ENCODE assay signal across 9 cellular contexts in the genomic region with DNA sequence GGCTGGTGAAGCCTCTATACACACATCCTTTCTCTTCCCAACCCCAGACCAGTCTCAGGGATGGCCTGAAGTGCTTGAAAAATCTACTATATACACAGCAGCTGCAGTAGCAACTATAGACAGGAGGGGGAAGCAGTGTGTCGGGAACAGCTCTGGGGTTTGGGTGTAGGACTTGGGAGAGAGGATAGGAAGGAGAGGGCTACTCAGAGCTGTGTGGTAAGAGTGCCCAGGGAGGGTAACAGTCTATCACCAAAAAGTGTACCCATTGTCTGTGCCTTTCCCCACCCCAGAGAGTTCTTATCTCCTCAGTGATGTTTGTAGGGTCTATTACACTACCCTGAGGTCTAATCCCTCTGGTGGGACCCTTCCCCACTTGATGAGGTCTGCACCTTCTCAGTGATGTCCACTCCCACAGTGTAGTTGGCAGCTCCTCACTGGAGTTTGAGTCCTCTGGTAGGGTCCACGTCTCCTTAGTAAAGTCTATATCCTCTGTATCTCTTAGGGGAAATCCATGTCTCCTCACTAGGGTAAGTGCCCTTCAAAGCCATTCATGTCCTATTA. TPM values are rescaled to one million over a fixed set of nuclear protein-coding genes. Genes with fewer than 3 reads are reported as not detected.
DNase-seq lines count a peak whose midpoint lies in the region; ATAC-seq and TF ChIP-seq lines count a peak whose summit lies in the region.
"Had no signal": no experiment of that assay in that cellular context is flagged by ENCODE, and none has a peak within 500 bp of the region (broad histone marks: within the 10 kb centered on the region; RNA-seq: fewer than 3 reads in every experiment).

No MANE protein-coding gene starts in this region.

- no peak overlapping the region for H3K27ac ChIP-seq in iPS DF 6.9 (ENCODE audit: low read length)
- H3K27ac ChIP-seq in sigmoid colon, result peak overlapping the region; percentile 86 to 93 (median 92)

- no peak for TF ChIP-seq EP300 in sigmoid colon (IDR thresholded peaks at IDR 0.05)

- no peak for TF ChIP-seq POLR2A in sigmoid colon (IDR thresholded peaks at IDR 0.05)

- H3K36me3 ChIP-seq in iPS DF 6.9 (ENCODE audit: control insufficient read depth, insufficient read depth, low read length), result no peaks in the 10 kb centered on the region
- H3K36me3 ChIP-seq in sigmoid colon, result no peaks in the 10 kb centered on the region
- H3K36me3 ChIP-seq: BLaER1 treated with 17β-estradiol and CSF1 and Interleukin-3, amounts not matched to agents 10 nM and 100 nM had no signal

- peaks cover 3% of the 10 kb centered on the region; the same call in 1 of the 2 replicates for H3K4me1 ChIP-seq in iPS DF 6.9 (ENCODE audit: control insufficient read depth, insufficient read depth, low read length)
- peaks cover 0 to 57% (median 41%) of the 10 kb centered on the region in 4 donors for H3K4me1 ChIP-seq in sigmoid colon

- intact Hi-C loops in sigmoid colon (cut with DNase I), result loop anchor here (1.0 to 5.0 kb wide), 3 partner anchors 47 to 403 kb away; a partner anchor contains a TSS

- H3K27me3 ChIP-seq in iPS DF 6.9 (ENCODE audit: control insufficient read depth, insufficient read depth, low read length) (no peaks in the 10 kb centered on the region), sigmoid colon (no peaks in the 10 kb centered on the region)

- WGBS in iPS DF 6.9 (ENCODE audit: insufficient coverage, insufficient read length), result no CpG with 5 or more reads among the region's 2 CpGs
- WGBS in sigmoid colon, 2 donors, result 8 to 30% methylated on average over 2 of the region's 2 CpGs

- TF ChIP-seq CTCF in sigmoid colon (IDR thresholded peaks at IDR 0.05), result peak; percentile 88 to 93 (median 92)

- ATAC-seq in GM18873 (IDR thresholded peaks at IDR 0.05; ENCODE audit: low FRiP score, unreplicated experiment), result no peak

- H3K9me3 ChIP-seq in iPS DF 6.9 (ENCODE audit: control insufficient read depth, insufficient read depth, low read length) (no peaks in the 10 kb centered on the region), sigmoid colon (no peaks in the 10 kb centered on the region)
- H3K9me3 ChIP-seq: BLaER1 treated with 17β-estradiol and CSF1 and Interleukin-3, amounts not matched to agents 10 nM and 100 nM had no signal

- H3K4me3 ChIP-seq in iPS DF 6.9 (ENCODE audit: low read length) (no peak overlapping the region), sigmoid colon (no peak overlapping the region)
- H3K4me3 ChIP-seq: BLaER1 treated with 17β-estradiol and CSF1 and Interleukin-3, amounts not matched to agents 10 nM and 100 nM had no signal

- peak; percentile 40 to 47 for DNase-seq in activated CD4-positive, alpha-beta T cell treated with anti-CD3 and anti-CD28 coated beads for 24 hours (ENCODE audit: low read depth in 2 of 2)
- no peak for DNase-seq in activated CD4-positive, alpha-beta T cell treated with anti-CD3 and anti-CD28 coated beads for 1 hour
- DNase-seq in NCI-H2029 treated with DMSO at 0.1 percent for 48 hours (lab: John Stamatoyannopoulos, UW), result peak; percentile 90
- DNase-seq in T-helper 2 cell, result peak in 3 of 5 experiments; percentile 12 to 70 (median 24)
- peak; percentile 67 for DNase-seq in brain pericyte (ENCODE audit: low read depth, low spot score)
- peak; percentile 72 for DNase-seq in iPS DF 6.9 (ENCODE audit: low read depth, low spot score)
- peak; percentile 88 for DNase-seq in sigmoid colon

RNA-seq across cellular contexts. Expression of a gene that starts 1.5 kb away (rescaled TPM):
- 10 to 100 TPM in 3 of 4 donors, 1 to 10 TPM in 1; 9.6 to 23.8 (median 15.3) TPM for total RNA-seq in sigmoid colon
- 10 to 100 TPM in 1 of 3 donors, 1 to 10 TPM in 2; 1.8 to 12.4 (median 3.0) TPM for polyA plus RNA-seq in sigmoid colon

RNA-seq across cellular contexts. Expression of a gene that starts 2.2 kb away (rescaled TPM):
- 10 to 100 TPM; 29.7 to 70.1 (median 34.8) TPM for total RNA-seq in sigmoid colon
- 100 to 1,000 TPM; 170 to 232 (median 179) TPM for polyA plus RNA-seq in sigmoid colon

RNA-seq across cellular contexts. Expression of a gene that starts 48.7 kb away (rescaled TPM):
- total RNA-seq in sigmoid colon, result 10 to 100 TPM; 16.9 to 24.9 (median 20.4) TPM
- 10 to 100 TPM; 18.6 to 24.0 (median 21.8) TPM for polyA plus RNA-seq in sigmoid colon
